Comparison of ENCODE assay signal across 8 cellular contexts in the genomic region with DNA sequence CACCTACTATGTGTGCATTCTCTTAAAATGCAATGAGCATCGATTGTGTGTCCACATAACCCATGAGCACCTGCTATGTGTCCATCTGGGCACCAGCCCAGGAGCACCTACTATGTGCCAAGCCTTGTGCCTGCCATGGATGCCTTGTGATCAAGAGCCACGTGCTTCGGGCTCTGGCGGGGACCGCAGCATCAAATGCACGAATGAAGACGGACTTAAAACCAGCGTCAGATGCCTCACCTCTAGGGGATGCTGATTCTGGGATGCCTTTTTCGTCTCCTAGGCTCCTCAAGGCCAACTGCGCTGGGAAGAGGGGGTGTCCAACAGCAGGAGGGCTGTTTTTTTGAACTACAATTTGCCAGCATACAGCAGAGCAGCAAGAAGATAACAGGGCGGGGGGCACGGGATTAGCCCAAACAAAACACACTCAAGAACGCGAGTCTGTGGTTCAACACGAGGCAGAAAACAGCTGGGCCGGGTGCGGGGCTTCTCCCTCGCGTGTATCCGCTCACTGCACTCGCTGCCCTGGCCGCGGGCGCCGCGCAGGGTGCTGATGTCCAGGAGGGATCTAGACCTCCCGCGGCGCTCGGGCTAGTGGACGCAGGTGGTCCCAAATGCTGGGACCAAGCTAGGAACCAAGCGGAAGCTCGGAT. TPM values are rescaled to one million over a fixed set of nuclear protein-coding genes. Genes with fewer than 3 reads are reported as not detected.
DNase-seq lines count a peak whose midpoint lies in the region; ATAC-seq lines count a peak whose summit lies in the region.

No MANE protein-coding gene starts in this region.

- CTCF ChIA-PET in activated CD8-positive, alpha-beta memory T cell treated with anti-CD3 and anti-CD28 coated beads, Interleukin-2, amount 10 ng/mL, durations not matched to agents 7 days and 5 days (lab: Charles Lee): interaction anchor here (0.7 to 2.2 kb wide), 7 partner anchors 8 to 61 kb away, joined by 3 to 8 read pairs (median 4); no protein-coding TSS in a partner anchor

- H3K36me3 Mint-ChIP-seq in activated CD8-positive, alpha-beta memory T cell treated with anti-CD3 and anti-CD28 coated beads, Interleukin-2, amount 10 ng/mL, durations not matched to agents 7 days and 5 days: no peaks in the 10 kb centered on the region

- peak; percentile 7 for DNase-seq in DMS153 treated with DMSO at 0.1 percent for 48 hours (lab: John Stamatoyannopoulos, UW; ENCODE audit: unreplicated experiment)
- peak; percentile 47 for DNase-seq in LHCN-M2 (ENCODE audit: low read depth)
- DNase-seq in activated CD8-positive, alpha-beta memory T cell treated with anti-CD3 and anti-CD28 coated beads, Interleukin-2, amount 10 ng/mL, durations not matched to agents 7 days and 5 days: no peak
- peak; percentile 56 for DNase-seq in glomerular visceral epithelial cell (ENCODE audit: extremely low spot score)
- peak; percentile 90 for DNase-seq in retina
- DNase-seq in central memory CD4-positive, alpha-beta T cell: no peak

- ATAC-seq in activated CD8-positive, alpha-beta memory T cell treated with anti-CD3 and anti-CD28 coated beads, Interleukin-2, amount 10 ng/mL, durations not matched to agents 7 days and 5 days: no peak
- ATAC-seq in HG02981 (IDR thresholded peaks at IDR 0.05; ENCODE audit: unreplicated experiment) (no peak), HG03354 (IDR thresholded peaks at IDR 0.05; ENCODE audit: poor library complexity, severe bottlenecking, unreplicated experiment) (no peak)

- H3K27ac Mint-ChIP-seq in activated CD8-positive, alpha-beta memory T cell treated with anti-CD3 and anti-CD28 coated beads, Interleukin-2, amount 10 ng/mL, durations not matched to agents 7 days and 5 days: no peak overlapping the region

- H3K27me3 Mint-ChIP-seq in activated CD8-positive, alpha-beta memory T cell treated with anti-CD3 and anti-CD28 coated beads, Interleukin-2, amount 10 ng/mL, durations not matched to agents 7 days and 5 days: peaks cover 18% of the 10 kb centered on the region

- H3K9me3 Mint-ChIP-seq in activated CD8-positive, alpha-beta memory T cell treated with anti-CD3 and anti-CD28 coated beads, Interleukin-2, amount 10 ng/mL, durations not matched to agents 7 days and 5 days (ENCODE audit: low read depth): no peaks in the 10 kb centered on the region

- H3K4me1 Mint-ChIP-seq in activated CD8-positive, alpha-beta memory T cell treated with anti-CD3 and anti-CD28 coated beads, Interleukin-2, amount 10 ng/mL, durations not matched to agents 7 days and 5 days: peaks cover 23% of the 10 kb centered on the region

- H3K4me3 Mint-ChIP-seq in activated CD8-positive, alpha-beta memory T cell treated with anti-CD3 and anti-CD28 coated beads, Interleukin-2, amount 10 ng/mL, durations not matched to agents 7 days and 5 days: peak overlapping the region; percentile 55

RNA-seq across cellular contexts. Expression of gene GLIS2, which starts 1.2 kb away (rescaled TPM):
- 1.1 and 1.3 TPM in 2 replicates for total RNA-seq in LHCN-M2 (2014; rRNA removed)
- 13.5 TPM for polyA plus RNA-seq in LHCN-M2 (2012)
- under 1 TPM; 0.55 to 0.63 TPM for total RNA-seq in activated CD8-positive, alpha-beta memory T cell treated with anti-CD3 and anti-CD28 coated beads, Interleukin-2, amount 10 ng/mL, durations not matched to agents 7 days and 5 days

RNA-seq across cellular contexts. Expression of gene PAM16, which starts 36.5 kb away (rescaled TPM):
- 48.1 and 62.2 TPM in 2 replicates for total RNA-seq in LHCN-M2 (2014; rRNA removed)
- 37.4 TPM for polyA plus RNA-seq in LHCN-M2 (2012)
- 10 to 100 TPM; 47.5 to 49.4 TPM for total RNA-seq in activated CD8-positive, alpha-beta memory T cell treated with anti-CD3 and anti-CD28 coated beads, Interleukin-2, amount 10 ng/mL, durations not matched to agents 7 days and 5 days

RNA-seq across cellular contexts. Expression of gene TFAP4, which starts 41.8 kb away (rescaled TPM):
- total RNA-seq in LHCN-M2 (2014; rRNA removed): 7.0 and 11.1 TPM in 2 replicates
- 4.4 TPM for polyA plus RNA-seq in LHCN-M2 (2012)
- total RNA-seq in activated CD8-positive, alpha-beta memory T cell treated with anti-CD3 and anti-CD28 coated beads, Interleukin-2, amount 10 ng/mL, durations not matched to agents 7 days and 5 days: 10 to 100 TPM; 18.0 to 27.2 TPM

RNA-seq across cellular contexts. Expression of gene VASN, which starts 57.0 kb away (rescaled TPM):
- total RNA-seq in LHCN-M2 (2014; rRNA removed): 7.1 and 12.5 TPM in 2 replicates
- 19.7 TPM for polyA plus RNA-seq in LHCN-M2 (2012)
- not detected for total RNA-seq in activated CD8-positive, alpha-beta memory T cell treated with anti-CD3 and anti-CD28 coated beads, Interleukin-2, amount 10 ng/mL, durations not matched to agents 7 days and 5 days

Comparison
In these comparisons a context has a peak if more than half of its experiments do, and no peak if none do; other contexts are left out.
1. DNase-seq: peak in DMS153 treated with DMSO at 0.1 percent for 48 hours (single experiment), LHCN-M2 (single experiment), glomerular visceral epithelial cell (single experiment) and retina (single experiment); none in activated CD8-positive, alpha-beta memory T cell treated with anti-CD3 and anti-CD28 coated beads, Interleukin-2, amount 10 ng/mL, durations not matched to agents 7 days and 5 days (single experiment) and central memory CD4-positive, alpha-beta T cell (single experiment).